14 cellular contexts compared by ENCODE assay signal in the genomic region with DNA sequence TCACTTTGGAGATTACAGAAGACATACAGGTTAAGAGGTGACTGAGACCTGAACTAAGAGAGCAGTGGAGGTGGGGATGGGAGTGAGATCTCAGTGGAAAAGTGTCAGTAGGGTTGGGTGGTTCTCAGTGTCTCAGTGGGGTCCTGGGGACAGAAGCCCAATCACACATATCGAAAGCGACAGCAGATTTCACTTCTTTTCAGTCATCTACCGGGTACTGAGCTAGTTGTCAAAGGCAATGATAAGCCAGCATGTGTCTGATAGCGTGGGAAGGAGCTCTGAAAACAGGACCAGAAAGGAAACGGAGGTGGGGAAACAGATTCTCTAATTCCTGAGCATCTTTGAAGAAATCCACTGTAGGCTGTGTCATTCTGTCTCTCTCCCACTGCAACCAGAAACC. TPM values are rescaled to one million over a fixed set of nuclear protein-coding genes. Genes with fewer than 3 reads are reported as not detected.
DNase-seq lines count a peak whose midpoint lies in the region; ATAC-seq and TF ChIP-seq lines count a peak whose summit lies in the region.
"Had no signal": no experiment of that assay in that cellular context is flagged by ENCODE, and none has a peak within 500 bp of the region (broad histone marks: within the 10 kb centered on the region; RNA-seq: fewer than 3 reads in every experiment).

No MANE protein-coding gene starts in this region.

- DNase-seq in Ammon's horn (ENCODE audit: low spot score) (peak; percentile 62), esophagus squamous epithelium (lab: John Stamatoyannopoulos, UW) (no peak), posterior cingulate gyrus (no peak), activated gamma-delta T cell (lab: John Stamatoyannopoulos, UW) (no peak), NCI-H82 (lab: John Stamatoyannopoulos, UW) (no peak)
- peak; percentile 66 for DNase-seq in activated naive CD4-positive, alpha-beta T cell treated with anti-CD3 and anti-CD28 coated beads for 36 hours
- DNase-seq: amniotic stem cell, GDM1, glutamatergic neuron had no signal

- WGBS in esophagus squamous epithelium, 2 donors, result 75 to 86% methylated on average over 5 of the region's 5 CpGs

- no peaks in the 10 kb centered on the region for H3K9me3 ChIP-seq in esophagus squamous epithelium
- H3K9me3 ChIP-seq: neutrophil had no signal

- H3K27me3 Mint-ChIP-seq in activated naive CD4-positive, alpha-beta T cell treated with anti-CD3 and anti-CD28 coated beads for 36 hours (ENCODE audit: low read depth), result no peaks in the 10 kb centered on the region
- H3K27me3 Mint-ChIP-seq: effector memory CD8-positive, alpha-beta T cell had no signal

- no peak overlapping the region for H3K27ac Mint-ChIP-seq in activated naive CD4-positive, alpha-beta T cell treated with anti-CD3 and anti-CD28 coated beads for 36 hours

- H3K9me3 Mint-ChIP-seq in activated naive CD4-positive, alpha-beta T cell treated with anti-CD3 and anti-CD28 coated beads for 36 hours, result peaks cover 2% of the 10 kb centered on the region

- TF ChIP-seq POLR2A in esophagus squamous epithelium (IDR thresholded peaks at IDR 0.05), result no peak

- peaks cover 2% of the 10 kb centered on the region for H3K36me3 Mint-ChIP-seq in activated naive CD4-positive, alpha-beta T cell treated with anti-CD3 and anti-CD28 coated beads for 36 hours (ENCODE audit: low read depth)

- intact Hi-C loops in activated naive CD4-positive, alpha-beta T cell treated with anti-CD3 and anti-CD28 coated beads for 36 hours (cut with micrococcal nuclease), result loop anchor here (1.0 to 10.0 kb wide), 8 partner anchors 10 to 646 kb away; a partner anchor contains a TSS
- intact Hi-C loops in esophagus squamous epithelium (cut with DNase I) (no loop called here), posterior cingulate gyrus (cut with DNase I) (no loop called here)

- no peak for TF ChIP-seq CTCF in esophagus squamous epithelium (IDR thresholded peaks at IDR 0.05)

- no peaks in the 10 kb centered on the region for H3K27me3 ChIP-seq in esophagus squamous epithelium
- H3K27me3 ChIP-seq: neutrophil had no signal

- H3K4me3 ChIP-seq in esophagus squamous epithelium, result no peak overlapping the region

- no peaks in the 10 kb centered on the region for H3K4me1 ChIP-seq in esophagus squamous epithelium

- no peaks in the 10 kb centered on the region for H3K36me3 ChIP-seq in esophagus squamous epithelium
- H3K36me3 ChIP-seq: neutrophil had no signal

- peaks cover 9% of the 10 kb centered on the region for H3K4me1 Mint-ChIP-seq in activated naive CD4-positive, alpha-beta T cell treated with anti-CD3 and anti-CD28 coated beads for 36 hours (ENCODE audit: low read depth)

- CTCF ChIA-PET in activated naive CD4-positive, alpha-beta T cell treated with anti-CD3 and anti-CD28 coated beads for 36 hours (lab: Charles Lee), result interaction anchor here (0.6 to 2.3 kb wide), 4 partner anchors 9 to 59 kb away, joined by 4 to 13 read pairs (median 6); a partner anchor contains a TSS

- ATAC-seq in GM18907 (IDR thresholded peaks at IDR 0.05; ENCODE audit: unreplicated experiment), result peak; percentile 50
- peak; percentile 67 for ATAC-seq in HG03066 (IDR thresholded peaks at IDR 0.05; ENCODE audit: low read depth, unreplicated experiment)
- ATAC-seq: left lobe of liver had no signal

- H3K27ac ChIP-seq in esophagus squamous epithelium, result no peak overlapping the region
- H3K27ac ChIP-seq: neutrophil had no signal

- no peak overlapping the region for H3K4me3 Mint-ChIP-seq in activated naive CD4-positive, alpha-beta T cell treated with anti-CD3 and anti-CD28 coated beads for 36 hours
- H3K4me3 Mint-ChIP-seq: effector memory CD8-positive, alpha-beta T cell had no signal

RNA-seq across cellular contexts. Expression of a gene that starts 59.5 kb away (rescaled TPM):
- under 1 TPM; 0.17 to 0.35 TPM for total RNA-seq in activated naive CD4-positive, alpha-beta T cell treated with anti-CD3 and anti-CD28 coated beads for 36 hours
- 1 to 10 TPM in 2 of 4 donors, under 1 TPM in 2; 0.27 to 9.2 (median 2.5) TPM for total RNA-seq in esophagus squamous epithelium

Comparison
In these comparisons a context has a peak if more than half of its experiments do, and no peak if none do; other contexts are left out.
1. DNase-seq: peak in Ammon's horn (single experiment) and activated naive CD4-positive, alpha-beta T cell treated with anti-CD3 and anti-CD28 coated beads for 36 hours (single experiment); none in esophagus squamous epithelium (single experiment), posterior cingulate gyrus (0 of 10), activated gamma-delta T cell (single experiment) and NCI-H82 (single experiment).